ENCODE assay signal across 18 cellular contexts in genomic region chr12:45329238-45329637, GRCh38.
A peak's percentile ranks its signal among the peaks of the same experiment; 100 is the strongest.
DNase-seq lines count a peak whose midpoint lies in the region; ATAC-seq and TF ChIP-seq lines count a peak whose summit lies in the region.
"Had no signal": no experiment of that assay in that cellular context is flagged by ENCODE, and none has a peak within 500 bp of the region (broad histone marks: within the 10 kb centered on the region; RNA-seq: fewer than 3 reads in every experiment).

No MANE protein-coding gene starts in this region.

- H3K36me3 ChIP-seq in GM23248 (ENCODE audit: low read depth) (no peaks in the 10 kb centered on the region), trophoblast cell (ENCODE audit: control insufficient read depth in 1 of 2, insufficient read depth in 2 of 2, low read length in 2 of 2) (peaks cover 0 to 4% of the 10 kb centered on the region in 2 experiments)
- H3K36me3 ChIP-seq: Peyer's patch, SJCRH30 had no signal

- no peak overlapping the region for H3K4me2 ChIP-seq in GM23248 (ENCODE audit: unreplicated experiment)
- no peak overlapping the region for H3K4me2 ChIP-seq in trophoblast cell (ENCODE audit: low read length)
- no peak overlapping the region for H3K4me2 ChIP-seq in H9 (ENCODE audit: insufficient read depth, insufficient read length, low read length)
- H3K4me2 ChIP-seq: BLaER1 had no signal

- peaks cover 52% of the 10 kb centered on the region for H3K79me2 ChIP-seq in GM23248 (ENCODE audit: insufficient read depth)
- no peaks in the 10 kb centered on the region for H3K79me2 ChIP-seq in trophoblast cell (ENCODE audit: control insufficient read depth, insufficient read depth, low read length, poor library complexity)
- no peaks in the 10 kb centered on the region for H3K79me2 ChIP-seq in H9 (ENCODE audit: insufficient read depth, low read length)

- in situ Hi-C loops in GM23248 (cut with MboI), result no loop called here

- H3K9me2 ChIP-seq in GM23248 (ENCODE audit: insufficient read depth), result no peaks in the 10 kb centered on the region

- DNase-seq in GM23248 (peak; percentile 34), NCI-H226 (peak; percentile 87), fibroblast of pulmonary artery (ENCODE audit: low read depth) (peak; percentile 41), trophoblast cell (no peak), H9 (no peak), AG08396 (ENCODE audit: low spot score) (no peak)
- DNase-seq: CD8-positive, alpha-beta memory T cell; DMS 273 treated with DMSO at 0.1 percent for 48 hours; H7; NCI-H1105 treated with DMSO at 0.1 percent for 48 hours; NCI-H187; NCI-H446; NCI-H82; Peyer's patch; SJCRH30 had no signal

- H4K12ac ChIP-seq in trophoblast cell (ENCODE audit: low read depth, low read length), result no peak overlapping the region

- H4K8ac ChIP-seq in trophoblast cell (ENCODE audit: low read depth, low read length), result no peak overlapping the region
- H4K8ac ChIP-seq in H9 (replicated peaks; ENCODE audit: insufficient read length, low read depth, low read length), result no peak overlapping the region

- H3K56ac ChIP-seq in H9 (ENCODE audit: insufficient read length, low read depth, low read length), result no peak overlapping the region

- no peak overlapping the region for H3T11ph ChIP-seq in H9 (ENCODE audit: low read length)

- H4K91ac ChIP-seq in trophoblast cell (ENCODE audit: low read depth, low read length), result no peak overlapping the region
- no peak overlapping the region for H4K91ac ChIP-seq in H9 (ENCODE audit: insufficient read length, low read depth, low read length)

- H3K27ac ChIP-seq in GM23248, result no peak overlapping the region
- H3K27ac ChIP-seq in trophoblast cell (ENCODE audit: low read depth, low read length), result no peak overlapping the region
- no peak overlapping the region for H3K27ac ChIP-seq in H9 (ENCODE audit: insufficient read length, low read depth, low read length)
- H3K27ac ChIP-seq: BLaER1, Peyer's patch, SJCRH30 had no signal

- H3K4me3 ChIP-seq in GM23248 (no peak overlapping the region), fibroblast of pulmonary artery (replicated peaks; ENCODE audit: low read depth, low read length) (no peak overlapping the region), trophoblast cell (ENCODE audit: low read depth, low read length) (no peak overlapping the region)
- H3K4me3 ChIP-seq: BLaER1, Peyer's patch, SJCRH30 had no signal

- H3K9me3 ChIP-seq in GM23248 (ENCODE audit: low read depth), result no peaks in the 10 kb centered on the region
- no peaks in the 10 kb centered on the region for H3K9me3 ChIP-seq in trophoblast cell (ENCODE audit: insufficient read depth, low read depth, low read length)
- H3K9me3 ChIP-seq in H9 (ENCODE audit: control insufficient read depth, low read depth, low read length), result no peaks in the 10 kb centered on the region
- H3K9me3 ChIP-seq: BLaER1, Peyer's patch, SJCRH30 had no signal

- H3K18ac ChIP-seq in trophoblast cell (ENCODE audit: low read length), result peak overlapping the region; percentile 90
- no peak overlapping the region for H3K18ac ChIP-seq in H9 (ENCODE audit: insufficient read length, low read depth, low read length)

- TF ChIP-seq CTCF in fibroblast of pulmonary artery (IDR thresholded peaks at IDR 0.05; ENCODE audit: low read length, missing control alignments), result no peak
- no peak for TF ChIP-seq CTCF in H9 (conservative IDR thresholded peaks at IDR 0.05)

- 89 to 100% methylated on average over 1 of the region's 1 CpG for WGBS in GM23248 (ENCODE audit: low coverage in 1 of 2, low lambda C conversion rate in 2 of 2, missing lambda C conversion rate in 2 of 2), 2 experiments
- no CpG with 5 or more reads among the region's 1 CpG for WGBS in trophoblast cell (ENCODE audit: extremely low coverage, insufficient coverage, insufficient read length)
- no CpG with 5 or more reads among the region's 1 CpG for WGBS in H9 (ENCODE audit: extremely low coverage, insufficient read length, low lambda C conversion rate)

- no peak overlapping the region for H2BK12ac ChIP-seq in trophoblast cell (ENCODE audit: low read length)
- H2BK12ac ChIP-seq in H9 (ENCODE audit: insufficient read length, low read depth, low read length), result no peak overlapping the region

- H2BK120ac ChIP-seq in trophoblast cell (ENCODE audit: insufficient read depth, low read length, poor library complexity) (no peak overlapping the region), H9 (ENCODE audit: low read depth, low read length, poor library complexity, severe bottlenecking) (no peak overlapping the region)

- H4K5ac ChIP-seq in H9 (ENCODE audit: insufficient read length, low read depth, low read length), result no peak overlapping the region

- no peaks in the 10 kb centered on the region for H4K20me1 ChIP-seq in GM23248 (ENCODE audit: insufficient read depth)
- no peaks in the 10 kb centered on the region for H4K20me1 ChIP-seq in H9 (ENCODE audit: control insufficient read depth, insufficient read depth, insufficient read length)
- H4K20me1 ChIP-seq: BLaER1 had no signal

- H3K79me1 ChIP-seq in trophoblast cell (ENCODE audit: low read length), result no peaks in the 10 kb centered on the region
- H3K79me1 ChIP-seq in H9 (ENCODE audit: insufficient read depth, low read depth, low read length, poor library complexity, severe bottlenecking), result peaks cover 2% of the 10 kb centered on the region

- H3K4me3 Mint-ChIP-seq in stimulated activated memory B cell treated with anti-CD40 and anti-IgM and Interleukin-4, amounts not matched to agents 10 μg/mL and 1 μg/mL and 100 μg/mL, for 72 hours, result no peak overlapping the region
- no peak overlapping the region for H3K4me3 Mint-ChIP-seq in H9
- H3K4me3 Mint-ChIP-seq: CD8-positive, alpha-beta memory T cell had no signal

- H3K4ac ChIP-seq in trophoblast cell (ENCODE audit: low read depth, low read length) (peak overlapping the region; percentile 69), H9 (ENCODE audit: low read depth, low read length) (no peak overlapping the region)

- H2BK15ac ChIP-seq in H9 (ENCODE audit: low read depth, low read length), result no peak overlapping the region

- no peaks in the 10 kb centered on the region; the same call in 1 of the 2 replicates for H3F3A ChIP-seq in GM23248 (ENCODE audit: insufficient read depth)

- H3K23ac ChIP-seq in trophoblast cell (ENCODE audit: low read length) (no peak overlapping the region), H9 (ENCODE audit: insufficient read length, low read depth, low read length) (no peak overlapping the region)

- H3K27me3 Mint-ChIP-seq in stimulated activated memory B cell treated with anti-CD40 and anti-IgM and Interleukin-4, amounts not matched to agents 10 μg/mL and 1 μg/mL and 100 μg/mL, for 72 hours, result no peaks in the 10 kb centered on the region
- no peaks in the 10 kb centered on the region for H3K27me3 Mint-ChIP-seq in H9 (ENCODE audit: low read depth)
- H3K27me3 Mint-ChIP-seq: CD8-positive, alpha-beta memory T cell had no signal

- ATAC-seq in stimulated activated memory B cell treated with anti-CD40 and anti-IgM and Interleukin-4, amounts not matched to agents 10 μg/mL and 1 μg/mL and 100 μg/mL, for 72 hours, result no peak
- ATAC-seq in GM21360 (IDR thresholded peaks at IDR 0.05; ENCODE audit: unreplicated experiment), result no peak

- H3K4me1 ChIP-seq in GM23248 (ENCODE audit: insufficient read depth) (no peaks in the 10 kb centered on the region; the same call in 1 of the 2 replicates), trophoblast cell (ENCODE audit: control insufficient read depth in 1 of 2, insufficient read depth in 2 of 2, low read length in 2 of 2) (peaks cover 3 to 10% of the 10 kb centered on the region in 2 experiments), H9 (ENCODE audit: insufficient read depth, low read length) (peaks cover 2% of the 10 kb centered on the region; the same call in 1 of the 2 replicates)
- H3K4me1 ChIP-seq: BLaER1, Peyer's patch had no signal

- H3K36me3 Mint-ChIP-seq in stimulated activated memory B cell treated with anti-CD40 and anti-IgM and Interleukin-4, amounts not matched to agents 10 μg/mL and 1 μg/mL and 100 μg/mL, for 72 hours, result peaks cover 19% of the 10 kb centered on the region
- peaks cover 0 to 5% (median 0%) of the 10 kb centered on the region in 3 experiments; a peak in 2 of 7 replicates for H3K36me3 Mint-ChIP-seq in H9 (ENCODE audit: insufficient read depth in 1 of 3, low read depth in 3 of 3)

- H3K9me3 Mint-ChIP-seq in stimulated activated memory B cell treated with anti-CD40 and anti-IgM and Interleukin-4, amounts not matched to agents 10 μg/mL and 1 μg/mL and 100 μg/mL, for 72 hours, result no peaks in the 10 kb centered on the region
- H3K9me3 Mint-ChIP-seq in H9, result no peaks in the 10 kb centered on the region
- H3K9me3 Mint-ChIP-seq: CD8-positive, alpha-beta memory T cell had no signal

- no peaks in the 10 kb centered on the region for H3K23me2 ChIP-seq in H9 (ENCODE audit: insufficient read length, low read depth, low read length, poor library complexity, severe bottlenecking)

- H3K27me3 ChIP-seq in GM23248 (replicated peaks; ENCODE audit: insufficient read depth), result no peaks in the 10 kb centered on the region
- H3K27me3 ChIP-seq in trophoblast cell (ENCODE audit: insufficient read depth, low read length), result no peaks in the 10 kb centered on the region
- no peaks in the 10 kb centered on the region for H3K27me3 ChIP-seq in H9 (ENCODE audit: insufficient read depth, low read length)
- H3K27me3 ChIP-seq: BLaER1, Peyer's patch, SJCRH30 had no signal

- H3K27ac Mint-ChIP-seq in stimulated activated memory B cell treated with anti-CD40 and anti-IgM and Interleukin-4, amounts not matched to agents 10 μg/mL and 1 μg/mL and 100 μg/mL, for 72 hours, result no peak overlapping the region
- H3K27ac Mint-ChIP-seq in H9, result no peak overlapping the region
- H3K27ac Mint-ChIP-seq: CD8-positive, alpha-beta memory T cell had no signal

- no peaks in the 10 kb centered on the region for H3K4me1 Mint-ChIP-seq in stimulated activated memory B cell treated with anti-CD40 and anti-IgM and Interleukin-4, amounts not matched to agents 10 μg/mL and 1 μg/mL and 100 μg/mL, for 72 hours
- H3K4me1 Mint-ChIP-seq in H9, result peaks cover 4 to 5% of the 10 kb centered on the region in 2 experiments; a peak in 3 of 4 replicates

- no peak overlapping the region for H3K9ac ChIP-seq in GM23248
- H3K9ac ChIP-seq in trophoblast cell (ENCODE audit: low read length), result no peak overlapping the region
- H3K9ac ChIP-seq in H9 (ENCODE audit: extremely low read depth, insufficient read length, low read length), result no peak overlapping the region
- H3K9ac ChIP-seq: BLaER1 had no signal

- H2BK20ac ChIP-seq in H9 (ENCODE audit: low read depth, low read length, poor library complexity, severe bottlenecking), result no peak overlapping the region

- H2AFZ ChIP-seq in GM23248 (no peak overlapping the region), trophoblast cell (ENCODE audit: insufficient read depth, low read length, poor library complexity) (no peak overlapping the region), H9 (ENCODE audit: low read length) (no peak overlapping the region)

- no peak overlapping the region for H3K14ac ChIP-seq in trophoblast cell (ENCODE audit: low read length)
- no peak overlapping the region for H3K14ac ChIP-seq in H9 (ENCODE audit: insufficient read depth, low read length)

- no peak overlapping the region for H2BK5ac ChIP-seq in trophoblast cell (ENCODE audit: low read depth, low read length, poor library complexity)
- H2BK5ac ChIP-seq in H9 (ENCODE audit: insufficient read length, low read length), result no peak overlapping the region

- H2AK5ac ChIP-seq in trophoblast cell (ENCODE audit: low read length), result no peak overlapping the region
- H2AK5ac ChIP-seq in H9 (ENCODE audit: insufficient read length, low read length), result no peak overlapping the region

Comparison
In these comparisons a context has a peak if more than half of its experiments do, and no peak if none do; other contexts are left out.
1. DNase-seq: peak in GM23248 (single experiment), NCI-H226 (single experiment) and fibroblast of pulmonary artery (single experiment); none in trophoblast cell (0 of 2), H9 (single experiment) and AG08396 (single experiment).